Comparison of ENCODE assay signal across 17 cellular contexts in genomic region chr1:221729771-221730170, GRCh38. TPM values are rescaled to one million over a fixed set of nuclear protein-coding genes. Genes with fewer than 3 reads are reported as not detected.
DNase-seq lines count a peak whose midpoint lies in the region; ATAC-seq and TF ChIP-seq lines count a peak whose summit lies in the region.
"Had no signal": no experiment of that assay in that cellular context is flagged by ENCODE, and none has a peak within 500 bp of the region (broad histone marks: within the 10 kb centered on the region; RNA-seq: fewer than 3 reads in every experiment).

No MANE protein-coding gene starts in this region.

- H3K27me3 ChIP-seq in SK-N-SH (ENCODE audit: insufficient read depth), result no peaks in the 10 kb centered on the region
- no peaks in the 10 kb centered on the region for H3K27me3 ChIP-seq in esophagus squamous epithelium

- TF ChIP-seq EP300 in SK-N-SH (IDR thresholded peaks at IDR 0.05; ENCODE audit: borderline replicate concordance in 1 of 2, low read depth in 1 of 2, low read length in 1 of 2), result no peak

- H3K27ac Mint-ChIP-seq in osteocyte (ENCODE audit: unreplicated experiment), result peak overlapping the region; percentile 59
- no peak overlapping the region for H3K27ac Mint-ChIP-seq in Calu3 (ENCODE audit: unreplicated experiment)

- DNase-seq in SK-N-SH (no peak), M059J (ENCODE audit: low read depth) (peak; percentile 31), esophagus squamous epithelium (lab: John Stamatoyannopoulos, UW) (no peak), osteocyte (ENCODE audit: extremely low spot score, unreplicated experiment) (no peak), islet precursor cell (no peak), Calu3 (no peak)
- DNase-seq: 8988T; activated naive CD4-positive, alpha-beta T cell treated with Interleukin-2 at 50 U/mL for 16 hours; hippocampal formation; NCI-H1092 treated with DMSO at 0.1 percent for 48 hours; NCI-H748 treated with DMSO at 0.1 percent for 48 hours; posterior cingulate gyrus; stimulated activated CD4-positive, alpha-beta T cell treated with anti-CD3 and anti-CD28 coated beads, Interleukin-15, amount 100 ng/mL, for 24 hours; stimulated activated naive CD8-positive, alpha-beta T cell treated with anti-CD3 and anti-CD28 coated beads, Interleukin-15, Interleukin-2, amounts not matched to agents 100 U/mL and 50 U/mL, for 24 hours had no signal

- BruUV-seq in Calu3 (replicated peaks; lab: Mats Ljungman, UMichigan), result no TSS peak

- H3K9ac ChIP-seq in SK-N-SH, result no peak overlapping the region

- POLR2A ChIA-PET in SK-N-SH (lab: Yijun Ruan, JAX), result interaction anchor here (1.9 kb wide), 1 partner anchor 12 kb away, joined by 8 read pairs; the partner anchor contains the start of gene DUSP10

- H3K4me3 ChIP-seq in SK-N-SH (ENCODE audit: low read depth in 2 of 2, low read length in 1 of 2), result no peak overlapping the region
- peak overlapping the region in 1 of 4 donors; percentile 15 for H3K4me3 ChIP-seq in esophagus squamous epithelium

- H3K4me1 Mint-ChIP-seq in osteocyte (ENCODE audit: unreplicated experiment) (peaks cover 31% of the 10 kb centered on the region), Calu3 (ENCODE audit: low read depth, unreplicated experiment) (peaks cover 76% of the 10 kb centered on the region)

- no peaks in the 10 kb centered on the region for H3F3A ChIP-seq in SK-N-SH (replicated peaks; ENCODE audit: insufficient read depth)

- H3K27me3 Mint-ChIP-seq in osteocyte (ENCODE audit: unreplicated experiment) (no peaks in the 10 kb centered on the region), Calu3 (ENCODE audit: unreplicated experiment) (no peaks in the 10 kb centered on the region)

- H3K9me3 Mint-ChIP-seq in osteocyte (ENCODE audit: unreplicated experiment) (no peaks in the 10 kb centered on the region), Calu3 (ENCODE audit: low read depth, unreplicated experiment) (no peaks in the 10 kb centered on the region)

- no peak overlapping the region for H3K4me2 ChIP-seq in SK-N-SH

- ATAC-seq in SK-N-SH treated with all-trans-retinoic acid at 6 μM for 48 hours (peak; percentile 14; the same call in 1 of the 3 replicates), GM21390 (IDR thresholded peaks at IDR 0.05; ENCODE audit: unreplicated experiment) (no peak)
- ATAC-seq: stimulated activated naive CD8-positive, alpha-beta T cell treated with anti-CD3 and anti-CD28 coated beads, Interleukin-15, Interleukin-2, amounts not matched to agents 100 U/mL and 50 U/mL, for 24 hours had no signal

- H3K36me3 ChIP-seq in SK-N-SH (replicated peaks in 1 of 2; ENCODE audit: control insufficient read depth in 1 of 2, insufficient read depth in 2 of 2, low read length in 1 of 2), result peaks cover 0 to 6% of the 10 kb centered on the region in 2 experiments
- H3K36me3 ChIP-seq in esophagus squamous epithelium, result no peaks in the 10 kb centered on the region

- H3K4me3 Mint-ChIP-seq in osteocyte (ENCODE audit: unreplicated experiment) (no peak overlapping the region), Calu3 (ENCODE audit: low read depth, unreplicated experiment) (no peak overlapping the region)

- no peak overlapping the region for H2AFZ ChIP-seq in SK-N-SH (ENCODE audit: low read depth)

- H3K27ac ChIP-seq in SK-N-SH (ENCODE audit: low read depth in 2 of 2, low read length in 1 of 2) (no peak overlapping the region), esophagus squamous epithelium (peak overlapping the region in 3 of 4 donors; percentile 44 to 51 (median 47))
- H3K27ac ChIP-seq: C4-2B had no signal

- 94% methylated on average over 1 of the region's 1 CpG for WGBS in SK-N-SH (ENCODE audit: low lambda C conversion rate)
- 59 to 83% methylated on average over 1 of the region's 1 CpG for WGBS in esophagus squamous epithelium, 2 donors

- TF ChIP-seq CTCF in SK-N-SH (IDR thresholded peaks at IDR 0.05) (no peak), esophagus squamous epithelium (IDR thresholded peaks at IDR 0.05) (no peak), osteocyte (IDR thresholded peaks at IDR 0.05) (no peak), Calu3 (IDR thresholded peaks at IDR 0.05; ENCODE audit: unreplicated experiment) (no peak)

- H3K36me3 Mint-ChIP-seq in osteocyte (ENCODE audit: unreplicated experiment) (no peaks in the 10 kb centered on the region), Calu3 (ENCODE audit: insufficient read depth, unreplicated experiment) (peaks cover 49% of the 10 kb centered on the region)

- no peaks in the 10 kb centered on the region for H3K9me2 ChIP-seq in SK-N-SH

- no peaks in the 10 kb centered on the region for H3K79me2 ChIP-seq in SK-N-SH (ENCODE audit: insufficient read depth)

- no peak for TF ChIP-seq RAD21 in SK-N-SH (IDR thresholded peaks at IDR 0.05; ENCODE audit: low read length)

- H4K20me1 ChIP-seq in SK-N-SH (ENCODE audit: insufficient read depth), result no peaks in the 10 kb centered on the region

- no peak for TF ChIP-seq POLR2A in esophagus squamous epithelium (IDR thresholded peaks at IDR 0.05)

- intact Hi-C loops in esophagus squamous epithelium (cut with DNase I), result no loop called here
- intact Hi-C loops in Calu3 (cut with micrococcal nuclease; ENCODE audit: unreplicated experiment), result loop anchor here (5.0 kb wide), 1 partner anchor 187 kb away; no protein-coding TSS in a partner anchor

- CTCF ChIA-PET in SK-N-SH (lab: Yijun Ruan, JAX), result interaction anchor here (0.8 to 1.7 kb wide), 3 partner anchors 11 to 289 kb away, joined by 3 to 5 read pairs (median 3); no protein-coding TSS in a partner anchor
- CTCF ChIA-PET in Calu3 (lab: Charles Lee), result interaction anchor here (0.8 to 2.1 kb wide), 4 partner anchors 11 to 17 kb away, joined by 3 to 9 read pairs (median 4); partner anchors contain the start of gene DUSP10

- H3K9me3 ChIP-seq in SK-N-SH (no peaks in the 10 kb centered on the region), esophagus squamous epithelium (no peaks in the 10 kb centered on the region)

- H3K4me1 ChIP-seq in SK-N-SH (ENCODE audit: control insufficient read depth in 1 of 2, insufficient read depth in 2 of 2, low read depth in 1 of 2, low read length in 1 of 2), result peaks cover 0 to 11% of the 10 kb centered on the region in 2 experiments; a peak in 2 of 4 replicates
- H3K4me1 ChIP-seq in esophagus squamous epithelium, result peaks cover 0 to 62% (median 17%) of the 10 kb centered on the region in 3 donors

TF ChIP-seq in SK-N-SH treated with all-trans-retinoic acid at 6 μM for 48 hours, 23 proteins besides CTCF, POLR2A, EP300 and RAD21 (continues in another document):
- TF ChIP-seq SNAI2 (CRISPR knock-in tag; IDR thresholded peaks at IDR 0.05), result no peak
- no peak for TF ChIP-seq CSRNP3 (CRISPR knock-in tag; IDR thresholded peaks at IDR 0.05)
- no peak for TF ChIP-seq ZC3H10 (CRISPR knock-in tag; IDR thresholded peaks at IDR 0.05)
- no peak for TF ChIP-seq ISL1 (CRISPR knock-in tag; IDR thresholded peaks at IDR 0.05)

TF ChIP-seq in SK-N-SH, 30 proteins besides CTCF, POLR2A, EP300 and RAD21:
- TF ChIP-seq REST (IDR thresholded peaks at IDR 0.05; ENCODE audit: low read depth, low read length) (no peak), MEF2A (IDR thresholded peaks at IDR 0.05; ENCODE audit: borderline replicate concordance, low read depth) (no peak), FOXM1 (IDR thresholded peaks at IDR 0.05; ENCODE audit: low read depth) (no peak), SIN3A (IDR thresholded peaks at IDR 0.05; ENCODE audit: borderline replicate concordance, low read depth, low read length) (no peak), YY1 (IDR thresholded peaks at IDR 0.05; ENCODE audit: low read depth) (no peak)

RNA-seq across cellular contexts. Expression of gene DUSP10, which starts 12.1 kb away (rescaled TPM):
- 6.4 and 6.8 TPM in 2 replicates for polyA plus RNA-seq in SK-N-SH (2012; rRNA removed)
- 5.0 and 5.2 TPM in 2 replicates for polyA plus RNA-seq in SK-N-SH (2012; cell fraction: cytosol; rRNA removed)
- polyA plus RNA-seq in SK-N-SH (2012; cell fraction: nucleus; rRNA removed), result 8.0 and 11.1 TPM in 2 replicates
- 44.3 and 51.8 TPM in 2 replicates for total RNA-seq in M059J (2014; rRNA removed; shearing (Covaris generic))
- total RNA-seq in esophagus squamous epithelium, result 1 to 10 TPM; 1.4 to 7.4 (median 4.9) TPM
- 3.0 and 3.2 TPM in 2 replicates for total RNA-seq in osteocyte
- total RNA-seq in Calu3 (2022), result 55.1 and 58.2 TPM in 2 replicates

Comparison
In these comparisons a context has a peak if more than half of its experiments do, and no peak if none do; other contexts are left out.
1. H3K27ac ChIP-seq: peak in esophagus squamous epithelium (3 of 4); none in SK-N-SH (0 of 2).